In the genomic region with DNA sequence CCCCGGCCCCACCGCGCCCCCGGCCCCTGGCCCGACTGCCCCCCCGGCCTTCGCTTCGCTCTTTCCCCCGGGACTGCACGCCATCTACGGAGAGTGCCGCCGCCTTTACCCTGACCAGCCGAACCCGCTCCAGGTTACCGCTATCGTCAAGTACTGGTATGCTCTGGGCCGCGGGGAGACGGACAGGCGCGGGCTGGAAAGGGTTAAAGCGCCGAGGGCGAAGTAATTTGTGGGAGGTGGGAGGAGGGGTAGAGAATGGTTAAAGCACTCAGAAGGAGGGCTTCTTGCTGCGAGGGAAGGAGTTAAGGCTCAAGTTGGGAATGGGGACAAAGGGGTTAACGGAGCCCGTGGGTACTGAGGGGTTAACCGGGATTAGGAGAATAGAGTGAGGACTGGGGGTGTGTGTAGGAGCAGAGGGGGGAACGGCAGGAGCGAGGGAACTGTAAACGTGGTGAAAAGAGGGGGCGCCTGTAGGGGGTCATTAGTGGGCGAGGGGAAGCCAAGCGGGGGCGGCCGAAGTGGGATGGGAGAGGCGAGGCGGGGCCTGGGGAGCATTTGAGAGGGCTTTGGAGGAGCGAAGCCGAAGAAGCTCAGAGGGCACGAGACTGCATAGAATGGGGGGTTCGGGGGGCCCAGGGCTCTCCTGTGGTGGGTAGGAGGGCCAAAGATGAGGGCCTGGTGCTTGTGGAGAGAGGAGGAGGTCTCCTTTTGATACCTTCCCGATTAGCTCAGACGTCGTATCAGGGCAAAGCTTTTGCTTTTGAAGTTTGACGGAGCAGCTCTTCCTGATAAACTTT, we compare ENCODE assay signal across 8 cellular contexts. TPM values are rescaled to one million over a fixed set of nuclear protein-coding genes. Genes with fewer than 3 reads are reported as not detected.
DNase-seq lines count a peak whose midpoint lies in the region; ATAC-seq and TF ChIP-seq lines count a peak whose summit lies in the region.

No MANE protein-coding gene starts in this region.

- H3K9ac ChIP-seq in neural cell (ENCODE audit: low read length): peak overlapping the region; percentile 80

- no peaks in the 10 kb centered on the region for H3K9me2 ChIP-seq in neural cell (ENCODE audit: insufficient read depth, low read length)

- no peaks in the 10 kb centered on the region for H3K4me1 ChIP-seq in uterus

- H4K20me1 ChIP-seq in neural cell (ENCODE audit: insufficient read depth): peaks cover 17% of the 10 kb centered on the region

- peak overlapping the region; percentile 63 for H3K27ac ChIP-seq in neural cell (ENCODE audit: low read length)
- peak overlapping the region; percentile 72 to 87 for H3K27ac ChIP-seq in uterus

- peak; percentile 67 for DNase-seq in CD1c-positive myeloid dendritic cell (ENCODE audit: extremely low spot score)
- no peak for DNase-seq in MG63
- DNase-seq in activated T-cell treated with anti-CD3 and anti-CD28 coated beads for 24 hours (ENCODE audit: low read depth): peak; percentile 6
- DNase-seq in fibroblast of pulmonary artery (ENCODE audit: low read depth): no peak
- peak; percentile 43 to 52 for DNase-seq in uterus

- TF ChIP-seq CTCF in fibroblast of pulmonary artery (IDR thresholded peaks at IDR 0.05; ENCODE audit: low read length, missing control alignments): no peak
- TF ChIP-seq CTCF in neural cell (IDR thresholded peaks at IDR 0.05; ENCODE audit: poor library complexity, severe bottlenecking): no peak
- TF ChIP-seq CTCF in uterus (IDR thresholded peaks at IDR 0.05): no peak

- H3K27me3 ChIP-seq in MG63: no peaks in the 10 kb centered on the region
- H3K27me3 ChIP-seq in neural cell (ENCODE audit: insufficient read depth, low read depth, low read length): no peaks in the 10 kb centered on the region
- H3K27me3 ChIP-seq in uterus: no peaks in the 10 kb centered on the region

- H3F3A ChIP-seq in neural cell (ENCODE audit: insufficient read depth, low read length, poor library complexity, severe bottlenecking): peaks cover 5% of the 10 kb centered on the region

- ATAC-seq in HG03095 (IDR thresholded peaks at IDR 0.05; ENCODE audit: unreplicated experiment) (no peak), HG02870 (IDR thresholded peaks at IDR 0.05; ENCODE audit: unreplicated experiment) (no peak)

- TF ChIP-seq RAD21 in neural cell (conservative IDR thresholded peaks at IDR 0.05): peak; percentile 19

- H3K36me3 ChIP-seq in MG63 (no peaks in the 10 kb centered on the region; the same call in none of the 2 replicates), neural cell (ENCODE audit: insufficient read depth, low read length) (no peaks in the 10 kb centered on the region), uterus (no peaks in the 10 kb centered on the region)

- no peak for TF ChIP-seq POLR2A in uterus (IDR thresholded peaks at IDR 0.05)

- TF ChIP-seq EP300 in neural cell (conservative IDR thresholded peaks at IDR 0.05; ENCODE audit: poor library complexity, severe bottlenecking): no peak

- H3K9me3 ChIP-seq in MG63 (no peaks in the 10 kb centered on the region), neural cell (ENCODE audit: low read length) (no peaks in the 10 kb centered on the region), uterus (no peaks in the 10 kb centered on the region)

- intact Hi-C loops in uterus (cut with DNase I; ENCODE audit: low total_unique reads): loop anchor here (10.0 kb wide), 1 partner anchor 80 kb away; no protein-coding TSS in a partner anchor

- H3K4me2 ChIP-seq in neural cell (ENCODE audit: low read length): peak overlapping the region; percentile 94

- peaks cover 63% of the 10 kb centered on the region for H3K79me2 ChIP-seq in neural cell (replicated peaks; ENCODE audit: insufficient read depth, low read length)

- H3K4me3 ChIP-seq in MG63 (peak overlapping the region; percentile 77), fibroblast of pulmonary artery (replicated peaks; ENCODE audit: low read depth, low read length) (peak overlapping the region; percentile 99), neural cell (ENCODE audit: low read length) (peak overlapping the region; percentile 79), uterus (peak overlapping the region; percentile 58 to 99)

- H2AFZ ChIP-seq in neural cell (ENCODE audit: low read depth, low read length): peak overlapping the region; percentile 67

TF ChIP-seq in neural cell, 6 proteins besides CTCF, POLR2A, EP300 and RAD21:
- TF ChIP-seq, protein P1, sequence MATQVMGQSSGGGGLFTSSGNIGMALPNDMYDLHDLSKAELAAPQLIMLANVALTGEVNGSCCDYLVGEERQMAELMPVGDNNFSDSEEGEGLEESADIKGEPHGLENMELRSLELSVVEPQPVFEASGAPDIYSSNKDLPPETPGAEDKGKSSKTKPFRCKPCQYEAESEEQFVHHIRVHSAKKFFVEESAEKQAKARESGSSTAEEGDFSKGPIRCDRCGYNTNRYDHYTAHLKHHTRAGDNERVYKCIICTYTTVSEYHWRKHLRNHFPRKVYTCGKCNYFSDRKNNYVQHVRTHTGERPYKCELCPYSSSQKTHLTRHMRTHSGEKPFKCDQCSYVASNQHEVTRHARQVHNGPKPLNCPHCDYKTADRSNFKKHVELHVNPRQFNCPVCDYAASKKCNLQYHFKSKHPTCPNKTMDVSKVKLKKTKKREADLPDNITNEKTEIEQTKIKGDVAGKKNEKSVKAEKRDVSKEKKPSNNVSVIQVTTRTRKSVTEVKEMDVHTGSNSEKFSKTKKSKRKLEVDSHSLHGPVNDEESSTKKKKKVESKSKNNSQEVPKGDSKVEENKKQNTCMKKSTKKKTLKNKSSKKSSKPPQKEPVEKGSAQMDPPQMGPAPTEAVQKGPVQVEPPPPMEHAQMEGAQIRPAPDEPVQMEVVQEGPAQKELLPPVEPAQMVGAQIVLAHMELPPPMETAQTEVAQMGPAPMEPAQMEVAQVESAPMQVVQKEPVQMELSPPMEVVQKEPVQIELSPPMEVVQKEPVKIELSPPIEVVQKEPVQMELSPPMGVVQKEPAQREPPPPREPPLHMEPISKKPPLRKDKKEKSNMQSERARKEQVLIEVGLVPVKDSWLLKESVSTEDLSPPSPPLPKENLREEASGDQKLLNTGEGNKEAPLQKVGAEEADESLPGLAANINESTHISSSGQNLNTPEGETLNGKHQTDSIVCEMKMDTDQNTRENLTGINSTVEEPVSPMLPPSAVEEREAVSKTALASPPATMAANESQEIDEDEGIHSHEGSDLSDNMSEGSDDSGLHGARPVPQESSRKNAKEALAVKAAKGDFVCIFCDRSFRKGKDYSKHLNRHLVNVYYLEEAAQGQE (IDR thresholded peaks at IDR 0.05; ENCODE audit: borderline replicate concordance): no peak
- TF ChIP-seq TAF1 (IDR thresholded peaks at IDR 0.05; ENCODE audit: low read depth) (peak; percentile 17), MXI1 (conservative IDR thresholded peaks at IDR 0.05; ENCODE audit: poor library complexity, severe bottlenecking) (peak; percentile 44), EZH2 (IDR thresholded peaks at IDR 0.05; ENCODE audit: borderline replicate concordance, insufficient read depth, low read length, poor library complexity, severe bottlenecking) (no peak), SMC3 (conservative IDR thresholded peaks at IDR 0.05; ENCODE audit: poor library complexity) (peak; percentile 39)

RNA-seq across cellular contexts. Expression of a gene that starts 0.6 kb away (rescaled TPM):
- total RNA-seq in MG63 (2014; rRNA removed; shearing (Covaris generic); ENCODE audit: low replicate concordance): 2.0 and 9.4 TPM in 2 replicates
- 4.8 and 5.4 TPM in 2 replicates for polyA plus RNA-seq in neural cell
- 6.8 and 8.9 TPM in 2 replicates for polyA minus RNA-seq in neural cell
- total RNA-seq in uterus: 10 to 100 TPM in 2 of 4 donors, 1 to 10 TPM in 2; 2.8 to 20.7 (median 12.3) TPM

RNA-seq across cellular contexts. Expression of a gene that starts 1.9 kb away (rescaled TPM):
- total RNA-seq in MG63 (2014; rRNA removed; shearing (Covaris generic); ENCODE audit: low replicate concordance): 77.7 and 178 TPM in 2 replicates
- 316 and 347 TPM in 2 replicates for polyA plus RNA-seq in neural cell
- polyA minus RNA-seq in neural cell: 220 and 271 TPM in 2 replicates
- total RNA-seq in uterus: 100 to 1,000 TPM in 1 of 4 donors, 10 to 100 TPM in 3; 38.7 to 106 (median 70.9) TPM

RNA-seq across cellular contexts. Expression of a gene that starts 53.0 kb away (rescaled TPM):
- not detected in 2 replicates for total RNA-seq in MG63 (2014; rRNA removed; shearing (Covaris generic); ENCODE audit: low replicate concordance)
- polyA plus RNA-seq in neural cell: not detected in 2 replicates
- polyA minus RNA-seq in neural cell: not detected in 2 replicates
- total RNA-seq in uterus: under 1 TPM in 1 of 4 donors, not detected in 3; 0.21 TPM

Comparison
In these comparisons a context has a peak if more than half of its experiments do, and no peak if none do; other contexts are left out.
1. DNase-seq: peak in CD1c-positive myeloid dendritic cell (single experiment), activated T-cell treated with anti-CD3 and anti-CD28 coated beads for 24 hours (single experiment) and uterus (2 of 2); none in MG63 (single experiment) and fibroblast of pulmonary artery (single experiment).
2. Peak in every context shown above with its lines, with median percentiles within 50 percentile points of each other: H3K4me3 ChIP-seq.